In genomic region chr1:239250353-239251035, GRCh38 we compare ENCODE assay signal across 22 cellular contexts.
A peak's percentile ranks its signal among the peaks of the same experiment; 100 is the strongest.
DNase-seq lines count a peak whose midpoint lies in the region; ATAC-seq, FAIRE-seq and TF ChIP-seq lines count a peak whose summit lies in the region.
"Had no signal": no experiment of that assay in that cellular context is flagged by ENCODE, and none has a peak within 500 bp of the region (broad histone marks: within the 10 kb centered on the region; RNA-seq: fewer than 3 reads in every experiment).

No MANE protein-coding gene starts in this region.

- H3K27me3 ChIP-seq in breast epithelium (no peaks in the 10 kb centered on the region), bronchial epithelial cell (ENCODE audit: control insufficient read depth, insufficient read depth, low read length) (no peaks in the 10 kb centered on the region), H9 (ENCODE audit: insufficient read depth, low read length) (no peaks in the 10 kb centered on the region)
- H3K27me3 ChIP-seq: SJSA1 had no signal

- TF ChIP-seq CTCF in MCF 10A (IDR thresholded peaks at IDR 0.05; ENCODE audit: unreplicated experiment) (no peak), breast epithelium (IDR thresholded peaks at IDR 0.05) (no peak), bronchial epithelial cell (IDR thresholded peaks at IDR 0.05; ENCODE audit: insufficient read depth, low read length, severe bottlenecking) (no peak), H9 (conservative IDR thresholded peaks at IDR 0.05) (no peak)

- no peak overlapping the region for H3K18ac ChIP-seq in H9 (ENCODE audit: insufficient read length, low read depth, low read length)

- H3K9me3 Mint-ChIP-seq in MCF 10A (ENCODE audit: unreplicated experiment) = peaks cover 8% of the 10 kb centered on the region
- peaks cover 0 to 5% of the 10 kb centered on the region in 2 experiments; a peak in 3 of 5 replicates for H3K9me3 Mint-ChIP-seq in H9

- DNase-seq in MCF 10A (ENCODE audit: unreplicated experiment) = peak; percentile 55
- no peak for DNase-seq in breast epithelium (ENCODE audit: low spot score in 2 of 2)
- DNase-seq in NOMO-1 (lab: John Stamatoyannopoulos, UW; ENCODE audit: unreplicated experiment in 2 of 2) = peak; percentile 58 to 87
- DNase-seq in bronchial epithelial cell (ENCODE audit: low read depth) = peak; percentile 97
- no peak for DNase-seq in left ventricle myocardium superior
- DNase-seq in H9 = no peak
- no peak for DNase-seq in ecto neural progenitor cell (ENCODE audit: low spot score)
- DNase-seq: activated CD4-positive, alpha-beta T cell treated with anti-CD3 and anti-CD28 coated beads for 48 hours; activated naive CD4-positive, alpha-beta T cell; CD8-positive, alpha-beta memory T cell; dermis blood vessel endothelial cell; HCEC 1CT; NCI-H1092 treated with DMSO at 0.1 percent for 48 hours; retina; T1000 had no signal

- no peak overlapping the region for H2BK20ac ChIP-seq in H9 (ENCODE audit: low read depth, low read length, poor library complexity, severe bottlenecking)

- peak; percentile 64 for FAIRE-seq in bronchial epithelial cell (lab: Jason Lieb, UNC)
- FAIRE-seq: G401.6, GM12891, keratinocyte had no signal

- ATAC-seq in left ventricle myocardium superior (no peak), GM19463 (IDR thresholded peaks at IDR 0.05; ENCODE audit: unreplicated experiment) (no peak)
- ATAC-seq: esophagus mucosa had no signal

- no peaks in the 10 kb centered on the region for H3K27me3 Mint-ChIP-seq in MCF 10A (ENCODE audit: insufficient read depth, unreplicated experiment)
- H3K27me3 Mint-ChIP-seq in H9 (ENCODE audit: low read depth) = no peaks in the 10 kb centered on the region
- H3K27me3 Mint-ChIP-seq: CD8-positive, alpha-beta memory T cell; stimulated activated naive CD8-positive, alpha-beta T cell treated with anti-CD3 and anti-CD28 coated beads, Interleukin-15, Interleukin-2, amounts not matched to agents 100 ng/mL and 50 ng/mL, for 24 hours had no signal

- H4K91ac ChIP-seq in H9 (ENCODE audit: insufficient read length, low read depth, low read length) = no peak overlapping the region

- H3K14ac ChIP-seq in H9 (ENCODE audit: insufficient read depth, low read length) = no peak overlapping the region

- H3K4ac ChIP-seq in H9 (ENCODE audit: low read depth, low read length) = no peak overlapping the region

- CTCF ChIA-PET in MCF 10A (lab: Yijun Ruan, JAX) = interaction anchor here (0.6 kb wide), 1 partner anchor 777 kb away, joined by 3 read pairs; no protein-coding TSS in a partner anchor

- no peak overlapping the region for H2BK15ac ChIP-seq in H9 (ENCODE audit: low read depth, low read length)

- H3K56ac ChIP-seq in H9 (ENCODE audit: insufficient read length, low read depth, low read length) = no peak overlapping the region

- no peak overlapping the region for H3K4me2 ChIP-seq in H9 (ENCODE audit: insufficient read depth, insufficient read length, low read length)

- H3K36me3 ChIP-seq in breast epithelium = no peaks in the 10 kb centered on the region
- no peaks in the 10 kb centered on the region for H3K36me3 ChIP-seq in bronchial epithelial cell (ENCODE audit: control insufficient read depth, insufficient read depth, low read length)
- H3K36me3 ChIP-seq: SJSA1 had no signal

- H3K4me3 Mint-ChIP-seq in MCF 10A (ENCODE audit: unreplicated experiment) = no peak overlapping the region
- H3K4me3 Mint-ChIP-seq in H9 = no peak overlapping the region
- H3K4me3 Mint-ChIP-seq: CD8-positive, alpha-beta memory T cell; stimulated activated naive CD8-positive, alpha-beta T cell treated with anti-CD3 and anti-CD28 coated beads, Interleukin-15, Interleukin-2, amounts not matched to agents 100 ng/mL and 50 ng/mL, for 24 hours had no signal

- no peak overlapping the region for H2AFZ ChIP-seq in H9 (ENCODE audit: low read length)

- POLR2A ChIA-PET in MCF 10A (lab: Yijun Ruan, JAX) = interaction anchor here (0.8 kb wide), 1 partner anchor 136 kb away, joined by 3 read pairs; the partner anchor contains the start of gene CHRM3

- H3T11ph ChIP-seq in H9 (ENCODE audit: low read length) = no peak overlapping the region

- H3K4me3 ChIP-seq in breast epithelium (no peak overlapping the region), bronchial epithelial cell (ENCODE audit: low read depth, low read length) (no peak overlapping the region)
- H3K4me3 ChIP-seq: SJSA1 had no signal

- intact Hi-C loops in MCF 10A (cut with micrococcal nuclease) (no loop called here), breast epithelium (cut with DNase I; ENCODE audit: low total_unique reads) (no loop called here), left ventricle myocardium superior (cut with micrococcal nuclease) (no loop called here)

- H3K79me1 ChIP-seq in H9 (ENCODE audit: insufficient read depth, low read depth, low read length, poor library complexity, severe bottlenecking) = no peaks in the 10 kb centered on the region

- H3K4me1 Mint-ChIP-seq in MCF 10A (ENCODE audit: insufficient read depth, unreplicated experiment) (peaks cover 24% of the 10 kb centered on the region), H9 (peaks cover 7% of the 10 kb centered on the region in 2 experiments)
- H3K4me1 Mint-ChIP-seq: CD8-positive, alpha-beta memory T cell had no signal

- H3K9me3 ChIP-seq in breast epithelium (peaks cover 0 to 3% of the 10 kb centered on the region in 2 donors), H9 (ENCODE audit: control insufficient read depth, low read depth, low read length) (no peaks in the 10 kb centered on the region)

- no peak overlapping the region for H2BK5ac ChIP-seq in H9 (ENCODE audit: insufficient read length, low read length)

- H3K27ac ChIP-seq in breast epithelium (no peak overlapping the region), H9 (ENCODE audit: insufficient read length, low read depth, low read length) (no peak overlapping the region)
- H3K27ac ChIP-seq: SJSA1 had no signal

- no peaks in the 10 kb centered on the region for H3K36me3 Mint-ChIP-seq in MCF 10A (ENCODE audit: insufficient read depth, unreplicated experiment)
- H3K36me3 Mint-ChIP-seq in H9 (ENCODE audit: insufficient read depth in 1 of 3, low read depth in 3 of 3) = no peaks in the 10 kb centered on the region
- H3K36me3 Mint-ChIP-seq: CD8-positive, alpha-beta memory T cell had no signal

- H3K4me1 ChIP-seq in breast epithelium (no peaks in the 10 kb centered on the region), H9 (ENCODE audit: insufficient read depth, low read length) (peaks cover 2% of the 10 kb centered on the region; the same call in 1 of the 2 replicates)
- H3K4me1 ChIP-seq: SJSA1 had no signal

- no peaks in the 10 kb centered on the region for H3K23me2 ChIP-seq in H9 (ENCODE audit: insufficient read length, low read depth, low read length, poor library complexity, severe bottlenecking)

- H2AK5ac ChIP-seq in H9 (ENCODE audit: insufficient read length, low read length) = no peak overlapping the region

- no TSS peak for BruUV-seq in MCF 10A (replicated peaks; lab: Mats Ljungman, UMichigan)

- H2BK12ac ChIP-seq in H9 (ENCODE audit: insufficient read length, low read depth, low read length) = no peak overlapping the region

- H4K8ac ChIP-seq in H9 (replicated peaks; ENCODE audit: insufficient read length, low read depth, low read length) = no peak overlapping the region

- no peak for TF ChIP-seq POLR2A in breast epithelium (IDR thresholded peaks at IDR 0.05)

- H3K9ac ChIP-seq in H9 (ENCODE audit: extremely low read depth, insufficient read length, low read length) = no peak overlapping the region

- H3K27ac Mint-ChIP-seq in MCF 10A (ENCODE audit: low read depth, unreplicated experiment) (peak overlapping the region; percentile 57), H9 (no peak overlapping the region)
- H3K27ac Mint-ChIP-seq: CD8-positive, alpha-beta memory T cell; stimulated activated naive CD8-positive, alpha-beta T cell treated with anti-CD3 and anti-CD28 coated beads, Interleukin-15, Interleukin-2, amounts not matched to agents 100 ng/mL and 50 ng/mL, for 24 hours had no signal

- no peak overlapping the region for H2BK120ac ChIP-seq in H9 (ENCODE audit: low read depth, low read length, poor library complexity, severe bottlenecking)

- no peaks in the 10 kb centered on the region for H4K20me1 ChIP-seq in H9 (ENCODE audit: control insufficient read depth, insufficient read depth, insufficient read length)

- no peaks in the 10 kb centered on the region for H3K79me2 ChIP-seq in H9 (ENCODE audit: insufficient read depth, low read length)

- H3K23ac ChIP-seq in H9 (ENCODE audit: insufficient read length, low read depth, low read length) = no peak overlapping the region

- H4K5ac ChIP-seq in H9 (ENCODE audit: insufficient read length, low read depth, low read length) = no peak overlapping the region

- WGBS in H9 (ENCODE audit: extremely low coverage, insufficient read length, low lambda C conversion rate) = no CpG with 5 or more reads among the region's 5 CpGs

Comparison
In these comparisons a context has a peak if more than half of its experiments do, and no peak if none do; other contexts are left out.
1. DNase-seq: peak in MCF 10A (single experiment), NOMO-1 (2 of 2) and bronchial epithelial cell (single experiment); none in breast epithelium (0 of 2), left ventricle myocardium superior (single experiment), H9 (single experiment) and ecto neural progenitor cell (single experiment).